ENCODE assay signal across 16 cellular contexts in the genomic region with DNA sequence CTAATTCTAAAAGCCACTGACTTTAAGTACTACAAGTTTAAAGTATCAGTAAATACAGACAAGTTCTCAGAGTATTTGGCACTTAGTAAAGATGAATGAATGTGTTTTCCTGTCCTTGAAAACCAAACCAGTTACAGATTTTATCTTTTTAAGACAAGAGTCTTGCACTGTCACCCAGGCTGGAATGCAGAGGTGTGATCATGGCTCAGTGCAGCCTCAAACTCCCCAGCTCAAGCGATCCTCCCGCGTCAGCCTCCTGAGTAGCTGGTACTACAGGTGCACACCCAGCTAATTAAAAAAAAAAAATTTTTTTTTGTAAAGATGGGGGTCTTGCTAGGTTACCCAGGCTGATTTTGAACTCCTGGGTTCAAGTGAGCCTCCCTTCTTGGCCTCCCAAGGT. TPM values are rescaled to one million over a fixed set of nuclear protein-coding genes. Genes with fewer than 3 reads are reported as not detected.
DNase-seq lines count a peak whose midpoint lies in the region; ATAC-seq and TF ChIP-seq lines count a peak whose summit lies in the region.
"Had no signal": no experiment of that assay in that cellular context is flagged by ENCODE, and none has a peak within 500 bp of the region (broad histone marks: within the 10 kb centered on the region; RNA-seq: fewer than 3 reads in every experiment).

No MANE protein-coding gene starts in this region.

- H3K27ac Mint-ChIP-seq in effector memory CD8-positive, alpha-beta T cell, result no peak overlapping the region

- 31 to 80% methylated on average over 3 of the region's 3 CpGs for WGBS in heart right ventricle, 2 donors
- 33 to 74% (median 50%) methylated on average over 2 to 3 of the region's 3 CpGs for WGBS in psoas muscle, 3 donors

- peaks cover 0 to 8% of the 10 kb centered on the region in 2 donors for H3K4me1 Mint-ChIP-seq in effector memory CD8-positive, alpha-beta T cell (ENCODE audit: low read depth in 2 of 2)

- peaks cover 41% of the 10 kb centered on the region for H3K36me3 Mint-ChIP-seq in effector memory CD8-positive, alpha-beta T cell (ENCODE audit: insufficient read depth)

- DNase-seq in heart right ventricle (no peak), left ventricle myocardium superior (no peak), psoas muscle (no peak), GM19240 (ENCODE audit: insufficient read length, low spot score) (no peak), NCI-H2107 treated with DMSO at 0.1 percent for 48 hours (lab: John Stamatoyannopoulos, UW; ENCODE audit: unreplicated experiment) (no peak), ecto neural progenitor cell (ENCODE audit: low spot score) (no peak)
- DNase-seq in effector memory CD8-positive, alpha-beta T cell, result no peak
- DNase-seq: activated CD4-positive, alpha-beta T cell treated with anti-CD3 and anti-CD28 coated beads, Interleukin-2, amount 50 U/mL, for 1 hour; activated T-cell treated with anti-CD3 and anti-CD28 coated beads, Interleukin-2, amount 50 U/mL, for 1 hour; Kasumi-1; NCI-H1417; stimulated activated CD4-positive, alpha-beta T cell treated with anti-CD3 and anti-CD28 coated beads, Interleukin-4, amount 100 ng/mL, for 24 hours had no signal

- peaks cover 3 to 27% (median 20%) of the 10 kb centered on the region in 9 donors for H3K4me1 ChIP-seq in heart right ventricle
- H3K4me1 ChIP-seq in psoas muscle, result peaks cover 3% of the 10 kb centered on the region
- H3K4me1 ChIP-seq: SJSA1 had no signal

- H3K27me3 Mint-ChIP-seq in effector memory CD8-positive, alpha-beta T cell, result no peaks in the 10 kb centered on the region

- H3K9me3 ChIP-seq in heart right ventricle, result no peaks in the 10 kb centered on the region
- no peaks in the 10 kb centered on the region for H3K9me3 ChIP-seq in psoas muscle
- H3K9me3 ChIP-seq: SJSA1 had no signal

- intact Hi-C loops in heart right ventricle (cut with DNase I) (loop anchor here in 3 of 10 donors (5.0 to 10.0 kb wide), 2 partner anchors 43 to 70 kb away; partner anchors contain the start of gene ALLC (in 1 of the 3)), left ventricle myocardium superior (cut with micrococcal nuclease) (no loop called here), psoas muscle (cut with DNase I) (no loop called here)

- H3K36me3 ChIP-seq in heart right ventricle (peaks cover 0 to 50% (median 22%) of the 10 kb centered on the region in 9 donors), psoas muscle (ENCODE audit: insufficient read depth in 1 of 2, low read depth in 1 of 2) (peaks cover 15 to 49% of the 10 kb centered on the region in 2 donors)

- no peak overlapping the region for H3K4me3 Mint-ChIP-seq in effector memory CD8-positive, alpha-beta T cell

- ATAC-seq in heart right ventricle (no peak), left ventricle myocardium superior (no peak), psoas muscle (no peak)
- no peak for ATAC-seq in effector memory CD8-positive, alpha-beta T cell (replicated peaks)

- H3K27me3 ChIP-seq in heart right ventricle (no peaks in the 10 kb centered on the region), layer of hippocampus (ENCODE audit: control insufficient read depth, insufficient read depth, low read length) (no peaks in the 10 kb centered on the region), psoas muscle (ENCODE audit: insufficient read depth in 3 of 3, low read length in 2 of 3) (no peaks in the 10 kb centered on the region)
- H3K27me3 ChIP-seq: SJSA1 had no signal

- TF ChIP-seq CTCF in heart right ventricle (IDR thresholded peaks at IDR 0.05), result no peak
- TF ChIP-seq CTCF in psoas muscle (IDR thresholded peaks at IDR 0.05), result no peak

- H3K27ac ChIP-seq in heart right ventricle (peak overlapping the region in 9 of 10 donors; percentile 68 to 89 (median 79)), layer of hippocampus (ENCODE audit: low read depth, low read length) (peak overlapping the region; percentile 58), psoas muscle (peak overlapping the region; percentile 64)
- H3K27ac ChIP-seq: SJSA1 had no signal

- H3K4me3 ChIP-seq in heart right ventricle, result no peak overlapping the region
- H3K4me3 ChIP-seq in psoas muscle, result no peak overlapping the region
- H3K4me3 ChIP-seq: SJSA1 had no signal

- H3K9me3 Mint-ChIP-seq in effector memory CD8-positive, alpha-beta T cell, result no peaks in the 10 kb centered on the region

RNA-seq across cellular contexts. Expression of gene RPS7, which starts 9.5 kb away (rescaled TPM):
- 100 to 1,000 TPM; 446 to 663 (median 505) TPM for total RNA-seq in heart right ventricle
- polyA plus RNA-seq in heart right ventricle, result 1,000 to 10,000 TPM; 1,343 to 1,956 TPM
- 574 TPM for total RNA-seq in left ventricle myocardium superior
- total RNA-seq in psoas muscle, result 100 to 1,000 TPM; 471 to 725 (median 638) TPM
- 1,000 to 10,000 TPM; 1,251 to 1,967 (median 1,335) TPM for polyA plus RNA-seq in psoas muscle

RNA-seq across cellular contexts. Expression of gene COLEC11, which starts 10.3 kb away (rescaled TPM):
- total RNA-seq in heart right ventricle, result 1 to 10 TPM; 2.0 to 7.2 (median 4.1) TPM
- polyA plus RNA-seq in heart right ventricle, result 10 to 100 TPM; 18.2 to 26.7 TPM
- total RNA-seq in left ventricle myocardium superior, result 2.1 TPM
- under 1 TPM in 3 of 4 donors, not detected in 1; 0.22 to 0.79 (median 0.40) TPM for total RNA-seq in psoas muscle
- polyA plus RNA-seq in psoas muscle, result 1 to 10 TPM in 1 of 3 donors, under 1 TPM in 2; 0.23 to 1.0 (median 0.35) TPM
- total RNA-seq: renal cortical epithelial cell, SJSA1 had no signal
- polyA plus RNA-seq: keratinocyte had no signal

RNA-seq across cellular contexts. Expression of gene RNASEH1, which starts 26.5 kb away (rescaled TPM):
- total RNA-seq in heart right ventricle (10 to 100 TPM; 17.3 to 24.0 (median 19.9) TPM), left ventricle myocardium superior (22.9 TPM), psoas muscle (10 to 100 TPM; 15.6 to 32.4 (median 20.9) TPM)
- polyA plus RNA-seq in heart right ventricle (10 to 100 TPM in 1 of 2 donors, 1 to 10 TPM in 1; 8.7 to 15.3 TPM), psoas muscle (10 to 100 TPM; 11.5 to 45.6 (median 21.1) TPM)
